14 cellular contexts compared by ENCODE assay signal in the genomic region with DNA sequence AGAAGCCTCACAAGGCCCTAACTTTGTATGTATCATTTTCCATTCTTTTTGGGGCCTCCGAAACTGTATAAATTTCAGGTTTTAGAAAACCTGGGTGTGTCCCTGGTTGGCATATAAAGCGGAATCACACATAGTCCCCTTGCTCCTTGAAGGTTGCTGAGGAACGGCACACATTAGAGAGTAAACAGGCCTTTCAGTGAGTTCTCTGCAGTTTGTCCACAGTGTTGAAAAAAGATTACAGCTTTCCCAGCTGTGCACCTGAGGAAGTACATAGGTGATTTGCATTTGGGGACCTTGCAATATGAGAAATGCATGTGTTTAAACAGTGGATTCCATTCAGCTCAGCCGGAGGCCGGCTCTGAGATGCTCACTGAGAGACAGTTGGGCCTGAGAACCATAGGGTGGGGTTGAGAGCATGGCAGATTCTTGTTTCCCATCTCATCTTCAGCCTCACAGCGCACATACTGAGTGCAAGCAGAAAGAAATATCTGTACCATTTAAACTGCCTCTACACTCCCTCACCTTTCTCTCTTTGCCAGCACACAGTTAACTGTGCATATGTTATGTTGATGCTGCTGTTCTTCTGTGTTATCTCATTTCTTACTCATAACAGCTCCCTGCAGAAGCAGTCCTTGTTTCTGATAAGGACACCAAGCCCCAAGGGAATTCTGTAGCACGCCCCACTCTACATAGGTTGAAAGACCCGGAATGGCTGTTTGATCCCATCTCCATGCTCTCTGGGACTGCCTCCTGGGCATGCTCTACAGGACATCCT.
"Had no signal": no experiment of that assay in that cellular context is flagged by ENCODE, and none has a peak within 500 bp of the region (broad histone marks: within the 10 kb centered on the region; RNA-seq: fewer than 3 reads in every experiment).

No MANE protein-coding gene starts in this region.

- H3K36me3 ChIP-seq: gastrocnemius medialis, WERI-Rb-1 had no signal

- H3K4me3 Mint-ChIP-seq: activated CD8-positive, alpha-beta T cell treated with anti-CD3 and anti-CD28 coated beads, Interleukin-2, amount 10 ng/mL, durations not matched to agents 7 days and 5 days had no signal

- H3K27ac Mint-ChIP-seq: activated CD8-positive, alpha-beta T cell treated with anti-CD3 and anti-CD28 coated beads, Interleukin-2, amount 10 ng/mL, durations not matched to agents 7 days and 5 days had no signal

- H3K9me3 ChIP-seq: gastrocnemius medialis, tibial nerve had no signal

- H3K4me3 ChIP-seq: coronary artery, gastrocnemius medialis, skin epidermis, tibial nerve had no signal

- H3K9ac ChIP-seq: parathyroid adenoma had no signal

- H3K4me1 ChIP-seq: parathyroid adenoma had no signal

- H3K27ac ChIP-seq: gastrocnemius medialis, parathyroid adenoma, tibial nerve, WERI-Rb-1 had no signal

- DNase-seq: activated CD4-positive, alpha-beta T cell treated with anti-CD3 and anti-CD28 coated beads for 48 hours; activated CD8-positive, alpha-beta T cell treated with anti-CD3 and anti-CD28 coated beads, Interleukin-2, amount 10 ng/mL, durations not matched to agents 7 days and 5 days; activated naive CD4-positive, alpha-beta T cell treated with Interleukin-2 at 50 U/mL for 16 hours; central memory CD4-positive, alpha-beta T cell; effector CD4-positive, alpha-beta T cell; gastrocnemius medialis; left ventricle myocardium superior; mesenchymal stem cell; WERI-Rb-1 had no signal

- FAIRE-seq: endothelial cell of umbilical vein had no signal
